Comparison of ENCODE assay signal across 1 cellular context in the genomic region with DNA sequence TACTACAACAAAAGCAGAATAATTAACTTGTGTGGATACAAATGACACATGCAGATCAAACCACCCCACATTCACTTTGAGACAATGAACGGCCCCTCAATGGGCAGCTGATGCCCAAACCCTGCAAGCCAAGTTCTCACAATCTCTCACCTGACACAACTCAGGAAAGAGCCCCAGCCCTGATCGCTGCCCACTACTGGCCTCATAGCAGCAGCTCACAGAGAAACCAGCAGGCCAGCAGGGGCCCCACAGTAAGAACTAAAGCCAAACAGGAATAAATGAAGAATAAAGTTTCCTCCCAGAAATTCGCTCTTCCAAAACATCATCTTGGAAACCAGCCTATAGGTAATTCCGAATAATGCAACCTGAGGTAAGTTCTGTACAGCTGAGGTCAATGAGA.
TF ChIP-seq lines count a peak whose summit lies in the region.

No MANE protein-coding gene starts in this region.

TF ChIP-seq in HepG2, 621 proteins besides CTCF, POLR2A, EP300 and RAD21 (continued from another document):
- TF ChIP-seq, protein P1, sequence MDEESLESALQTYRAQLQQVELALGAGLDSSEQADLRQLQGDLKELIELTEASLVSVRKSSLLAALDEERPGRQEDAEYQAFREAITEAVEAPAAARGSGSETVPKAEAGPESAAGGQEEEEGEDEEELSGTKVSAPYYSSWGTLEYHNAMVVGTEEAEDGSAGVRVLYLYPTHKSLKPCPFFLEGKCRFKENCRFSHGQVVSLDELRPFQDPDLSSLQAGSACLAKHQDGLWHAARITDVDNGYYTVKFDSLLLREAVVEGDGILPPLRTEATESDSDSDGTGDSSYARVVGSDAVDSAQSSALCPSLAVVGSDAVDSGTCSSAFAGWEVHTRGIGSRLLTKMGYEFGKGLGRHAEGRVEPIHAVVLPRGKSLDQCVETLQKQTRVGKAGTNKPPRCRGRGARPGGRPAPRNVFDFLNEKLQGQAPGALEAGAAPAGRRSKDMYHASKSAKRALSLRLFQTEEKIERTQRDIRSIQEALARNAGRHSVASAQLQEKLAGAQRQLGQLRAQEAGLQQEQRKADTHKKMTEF (CRISPR knock-in tag; IDR thresholded peaks at IDR 0.05): no peak
- TF ChIP-seq CBX2 (IDR thresholded peaks at IDR 0.05; ENCODE audit: low read depth, low read length) (no peak), CBX2 (CRISPR knock-in tag; IDR thresholded peaks at IDR 0.05; ENCODE audit: low read depth) (no peak), ZNF703 (CRISPR knock-in tag; IDR thresholded peaks at IDR 0.05; ENCODE audit: borderline replicate concordance) (no peak), NR2C2 (CRISPR knock-in tag; IDR thresholded peaks at IDR 0.05; ENCODE audit: borderline replicate concordance) (no peak), ZNF547 (CRISPR knock-in tag; IDR thresholded peaks at IDR 0.05) (no peak)
- TF ChIP-seq, protein P2, sequence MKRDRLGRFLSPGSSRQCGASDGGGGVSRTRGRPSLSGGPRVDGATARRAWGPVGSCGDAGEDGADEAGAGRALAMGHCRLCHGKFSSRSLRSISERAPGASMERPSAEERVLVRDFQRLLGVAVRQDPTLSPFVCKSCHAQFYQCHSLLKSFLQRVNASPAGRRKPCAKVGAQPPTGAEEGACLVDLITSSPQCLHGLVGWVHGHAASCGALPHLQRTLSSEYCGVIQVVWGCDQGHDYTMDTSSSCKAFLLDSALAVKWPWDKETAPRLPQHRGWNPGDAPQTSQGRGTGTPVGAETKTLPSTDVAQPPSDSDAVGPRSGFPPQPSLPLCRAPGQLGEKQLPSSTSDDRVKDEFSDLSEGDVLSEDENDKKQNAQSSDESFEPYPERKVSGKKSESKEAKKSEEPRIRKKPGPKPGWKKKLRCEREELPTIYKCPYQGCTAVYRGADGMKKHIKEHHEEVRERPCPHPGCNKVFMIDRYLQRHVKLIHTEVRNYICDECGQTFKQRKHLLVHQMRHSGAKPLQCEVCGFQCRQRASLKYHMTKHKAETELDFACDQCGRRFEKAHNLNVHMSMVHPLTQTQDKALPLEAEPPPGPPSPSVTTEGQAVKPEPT (CRISPR knock-in tag; IDR thresholded peaks at IDR 0.05; ENCODE audit: low read depth): no peak
- TF ChIP-seq, protein P3, sequence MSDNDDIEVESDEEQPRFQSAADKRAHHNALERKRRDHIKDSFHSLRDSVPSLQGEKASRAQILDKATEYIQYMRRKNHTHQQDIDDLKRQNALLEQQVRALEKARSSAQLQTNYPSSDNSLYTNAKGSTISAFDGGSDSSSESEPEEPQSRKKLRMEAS (IDR thresholded peaks at IDR 0.05): no peak
- TF ChIP-seq, protein P4, sequence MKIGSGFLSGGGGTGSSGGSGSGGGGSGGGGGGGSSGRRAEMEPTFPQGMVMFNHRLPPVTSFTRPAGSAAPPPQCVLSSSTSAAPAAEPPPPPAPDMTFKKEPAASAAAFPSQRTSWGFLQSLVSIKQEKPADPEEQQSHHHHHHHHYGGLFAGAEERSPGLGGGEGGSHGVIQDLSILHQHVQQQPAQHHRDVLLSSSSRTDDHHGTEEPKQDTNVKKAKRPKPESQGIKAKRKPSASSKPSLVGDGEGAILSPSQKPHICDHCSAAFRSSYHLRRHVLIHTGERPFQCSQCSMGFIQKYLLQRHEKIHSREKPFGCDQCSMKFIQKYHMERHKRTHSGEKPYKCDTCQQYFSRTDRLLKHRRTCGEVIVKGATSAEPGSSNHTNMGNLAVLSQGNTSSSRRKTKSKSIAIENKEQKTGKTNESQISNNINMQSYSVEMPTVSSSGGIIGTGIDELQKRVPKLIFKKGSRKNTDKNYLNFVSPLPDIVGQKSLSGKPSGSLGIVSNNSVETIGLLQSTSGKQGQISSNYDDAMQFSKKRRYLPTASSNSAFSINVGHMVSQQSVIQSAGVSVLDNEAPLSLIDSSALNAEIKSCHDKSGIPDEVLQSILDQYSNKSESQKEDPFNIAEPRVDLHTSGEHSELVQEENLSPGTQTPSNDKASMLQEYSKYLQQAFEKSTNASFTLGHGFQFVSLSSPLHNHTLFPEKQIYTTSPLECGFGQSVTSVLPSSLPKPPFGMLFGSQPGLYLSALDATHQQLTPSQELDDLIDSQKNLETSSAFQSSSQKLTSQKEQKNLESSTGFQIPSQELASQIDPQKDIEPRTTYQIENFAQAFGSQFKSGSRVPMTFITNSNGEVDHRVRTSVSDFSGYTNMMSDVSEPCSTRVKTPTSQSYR (CRISPR knock-in tag; IDR thresholded peaks at IDR 0.05; ENCODE audit: borderline replicate concordance): no peak
